Comparison of ENCODE assay signal across 21 cellular contexts in genomic region chr11:106172389-106172991, GRCh38.
DNase-seq lines count a peak whose midpoint lies in the region; ATAC-seq and TF ChIP-seq lines count a peak whose summit lies in the region.
"Had no signal": no experiment of that assay in that cellular context is flagged by ENCODE, and none has a peak within 500 bp of the region (broad histone marks: within the 10 kb centered on the region; RNA-seq: fewer than 3 reads in every experiment).

No MANE protein-coding gene starts in this region.

- no peak overlapping the region for H3K9ac ChIP-seq in trophoblast cell (ENCODE audit: low read length)

- no peaks in the 10 kb centered on the region for H3K79me1 ChIP-seq in trophoblast cell (ENCODE audit: low read length)

- H4K8ac ChIP-seq in trophoblast cell (ENCODE audit: low read depth, low read length) = no peak overlapping the region

- no peaks in the 10 kb centered on the region for H3K4me1 ChIP-seq in PC-9 (replicated peaks; ENCODE audit: insufficient read depth)
- no peaks in the 10 kb centered on the region for H3K4me1 ChIP-seq in trophoblast cell (ENCODE audit: control insufficient read depth in 1 of 2, insufficient read depth in 2 of 2, low read length in 2 of 2)
- H3K4me1 ChIP-seq: lower lobe of right lung had no signal

- WGBS in trophoblast cell (ENCODE audit: extremely low coverage, insufficient coverage, insufficient read length) = no CpG with 5 or more reads among the region's 4 CpGs

- no peak overlapping the region for H2AFZ ChIP-seq in PC-9
- no peak overlapping the region for H2AFZ ChIP-seq in trophoblast cell (ENCODE audit: insufficient read depth, low read length, poor library complexity)

- H3K9me3 ChIP-seq in PC-9 (ENCODE audit: insufficient read depth, low read depth) (no peaks in the 10 kb centered on the region), trophoblast cell (ENCODE audit: insufficient read depth, low read depth, low read length) (no peaks in the 10 kb centered on the region)

- H3K27me3 ChIP-seq in PC-9 (ENCODE audit: insufficient read depth, low read depth) (no peaks in the 10 kb centered on the region), trophoblast cell (ENCODE audit: insufficient read depth, low read length) (no peaks in the 10 kb centered on the region)
- H3K27me3 ChIP-seq: cardiac muscle cell had no signal

- no peak overlapping the region for H4K12ac ChIP-seq in trophoblast cell (ENCODE audit: low read depth, low read length)

- no peaks in the 10 kb centered on the region for H4K20me1 ChIP-seq in PC-9 (ENCODE audit: insufficient read depth)

- H2AK5ac ChIP-seq in trophoblast cell (ENCODE audit: low read length) = no peak overlapping the region

- intact Hi-C loops in PC-9 (cut with micrococcal nuclease; ENCODE audit: unreplicated experiment) = no loop called here

- H3K27ac Mint-ChIP-seq in glutamatergic neuron (ENCODE audit: unreplicated experiment) = no peak overlapping the region
- H3K27ac Mint-ChIP-seq: activated CD4-positive, alpha-beta memory T cell treated with anti-CD3 and anti-CD28 coated beads, Interleukin-2, amount 10 ng/mL, durations not matched to agents 7 days and 5 days; activated naive CD8-positive, alpha-beta T cell treated with anti-CD3 and anti-CD28 coated beads, Interleukin-2, amount 10 ng/mL, durations not matched to agents 7 days and 5 days; activated T-cell treated with anti-CD3 and anti-CD28 coated beads, Interleukin-2, amount 50 U/mL, for 24 hours; effector memory CD8-positive, alpha-beta T cell; GM23338; T-helper 1 cell treated with Interleukin-12 subunit alpha and Interleukin-12 subunit beta and Interleukin-4 antibody, amounts not matched to agents 30 μg/mL and 1 μg/mL, for 36 hours had no signal

- no peak overlapping the region for H3K4ac ChIP-seq in trophoblast cell (ENCODE audit: low read depth, low read length)

- no peaks in the 10 kb centered on the region for H3K9me2 ChIP-seq in PC-9 (ENCODE audit: insufficient read depth)

- no peaks in the 10 kb centered on the region for H3F3A ChIP-seq in PC-9 (ENCODE audit: insufficient read depth, low read depth)

- no peak for TF ChIP-seq CTCF in PC-9 (conservative IDR thresholded peaks at IDR 0.05)
- TF ChIP-seq CTCF in glutamatergic neuron (IDR thresholded peaks at IDR 0.05; ENCODE audit: partially characterized antibody, unreplicated experiment) = no peak

- H3K4me2 ChIP-seq in PC-9 = 0 out of 2 replicates have a peak overlapping the region, but pooled peaks have one; percentile 11
- H3K4me2 ChIP-seq in trophoblast cell (ENCODE audit: low read length) = no peak overlapping the region
- H3K4me2 ChIP-seq: GM23338 had no signal

- DNase-seq in LHCN-M2 (ENCODE audit: low read depth) (peak; percentile 9), PC-9 (no peak), trophoblast cell (peak; percentile 34 to 82), left lobe of liver (ENCODE audit: low spot score) (no peak), glutamatergic neuron (no peak)
- DNase-seq: activated CD4-positive, alpha-beta memory T cell treated with anti-CD3 and anti-CD28 coated beads, Interleukin-2, amount 10 ng/mL, durations not matched to agents 7 days and 5 days; activated naive CD8-positive, alpha-beta T cell treated with anti-CD3 and anti-CD28 coated beads, Interleukin-2, amount 10 ng/mL, durations not matched to agents 7 days and 5 days; activated T-cell treated with anti-CD3 and anti-CD28 coated beads, Interleukin-2, amount 50 U/mL, for 24 hours; effector memory CD8-positive, alpha-beta T cell; GDM1; lower lobe of right lung; NCI-H1105; NCI-H2227 treated with DMSO at 0.1 percent for 48 hours; WERI-Rb-1 had no signal

- H2BK12ac ChIP-seq in trophoblast cell (ENCODE audit: low read length) = no peak overlapping the region

- no peak overlapping the region for H3K18ac ChIP-seq in trophoblast cell (ENCODE audit: low read length)

- H3K79me2 ChIP-seq in PC-9 (ENCODE audit: low read depth) (no peaks in the 10 kb centered on the region), trophoblast cell (ENCODE audit: control insufficient read depth, insufficient read depth, low read length, poor library complexity) (no peaks in the 10 kb centered on the region)

- no peak overlapping the region for H2BK5ac ChIP-seq in trophoblast cell (ENCODE audit: low read depth, low read length, poor library complexity)

- no peaks in the 10 kb centered on the region for H3K9me3 Mint-ChIP-seq in glutamatergic neuron (ENCODE audit: unreplicated experiment)
- H3K9me3 Mint-ChIP-seq: activated CD4-positive, alpha-beta memory T cell treated with anti-CD3 and anti-CD28 coated beads, Interleukin-2, amount 10 ng/mL, durations not matched to agents 7 days and 5 days had no signal

- POLR2A ChIA-PET in PC-9 (lab: Charles Lee; ENCODE audit: unreplicated experiment) = no interaction called here

- H3K27me3 Mint-ChIP-seq in glutamatergic neuron (ENCODE audit: unreplicated experiment) = no peaks in the 10 kb centered on the region
- H3K27me3 Mint-ChIP-seq: activated CD4-positive, alpha-beta memory T cell treated with anti-CD3 and anti-CD28 coated beads, Interleukin-2, amount 10 ng/mL, durations not matched to agents 7 days and 5 days; activated naive CD8-positive, alpha-beta T cell treated with anti-CD3 and anti-CD28 coated beads, Interleukin-2, amount 10 ng/mL, durations not matched to agents 7 days and 5 days had no signal

- H3K36me3 Mint-ChIP-seq in glutamatergic neuron (ENCODE audit: unreplicated experiment) = peaks cover 10% of the 10 kb centered on the region
- H3K36me3 Mint-ChIP-seq: activated naive CD8-positive, alpha-beta T cell treated with anti-CD3 and anti-CD28 coated beads, Interleukin-2, amount 10 ng/mL, durations not matched to agents 7 days and 5 days had no signal

- no peaks in the 10 kb centered on the region for H3K4me1 Mint-ChIP-seq in glutamatergic neuron (ENCODE audit: low read depth, unreplicated experiment)
- H3K4me1 Mint-ChIP-seq: activated CD4-positive, alpha-beta memory T cell treated with anti-CD3 and anti-CD28 coated beads, Interleukin-2, amount 10 ng/mL, durations not matched to agents 7 days and 5 days; activated naive CD8-positive, alpha-beta T cell treated with anti-CD3 and anti-CD28 coated beads, Interleukin-2, amount 10 ng/mL, durations not matched to agents 7 days and 5 days had no signal

- ATAC-seq in esophagus mucosa = peak; percentile 79
- ATAC-seq in left lobe of liver = no peak
- ATAC-seq in HG03432 (IDR thresholded peaks at IDR 0.05; ENCODE audit: unreplicated experiment) = no peak
- ATAC-seq in GM18873 (IDR thresholded peaks at IDR 0.05; ENCODE audit: low FRiP score, unreplicated experiment) = no peak
- ATAC-seq: effector memory CD8-positive, alpha-beta T cell; GM23338; lower lobe of right lung had no signal

- H3K27ac ChIP-seq in PC-9 = no peak overlapping the region
- H3K27ac ChIP-seq in trophoblast cell (ENCODE audit: low read depth, low read length) = no peak overlapping the region
- H3K27ac ChIP-seq: cardiac muscle cell, HL-60, lower lobe of right lung, WERI-Rb-1 had no signal

- H3K14ac ChIP-seq in trophoblast cell (ENCODE audit: low read length) = no peak overlapping the region

- H3K36me3 ChIP-seq in PC-9 (ENCODE audit: low read depth) = no peaks in the 10 kb centered on the region
- no peaks in the 10 kb centered on the region for H3K36me3 ChIP-seq in trophoblast cell (ENCODE audit: control insufficient read depth in 1 of 2, insufficient read depth in 2 of 2, low read length in 2 of 2)
- H3K36me3 ChIP-seq: cardiac muscle cell, lower lobe of right lung, WERI-Rb-1 had no signal

- BruUV-seq in PC-9 (replicated peaks; lab: Mats Ljungman, UMichigan) = no TSS peak

- CTCF ChIA-PET in PC-9 (lab: Charles Lee) = no interaction called here

- no peak overlapping the region for H3K4me3 Mint-ChIP-seq in glutamatergic neuron (ENCODE audit: unreplicated experiment)
- H3K4me3 Mint-ChIP-seq: activated CD4-positive, alpha-beta memory T cell treated with anti-CD3 and anti-CD28 coated beads, Interleukin-2, amount 10 ng/mL, durations not matched to agents 7 days and 5 days; activated naive CD8-positive, alpha-beta T cell treated with anti-CD3 and anti-CD28 coated beads, Interleukin-2, amount 10 ng/mL, durations not matched to agents 7 days and 5 days; activated T-cell treated with anti-CD3 and anti-CD28 coated beads, Interleukin-2, amount 50 U/mL, for 24 hours; effector memory CD8-positive, alpha-beta T cell; GM23338; T-helper 1 cell treated with Interleukin-12 subunit alpha and Interleukin-12 subunit beta and Interleukin-4 antibody, amounts not matched to agents 30 μg/mL and 1 μg/mL, for 36 hours had no signal

- H4K91ac ChIP-seq in trophoblast cell (ENCODE audit: low read depth, low read length) = no peak overlapping the region

- no peak overlapping the region for H2BK120ac ChIP-seq in trophoblast cell (ENCODE audit: insufficient read depth, low read length, poor library complexity)

- no peak overlapping the region for H3K4me3 ChIP-seq in PC-9
- no peak overlapping the region for H3K4me3 ChIP-seq in trophoblast cell (ENCODE audit: low read depth, low read length)
- H3K4me3 ChIP-seq: cardiac muscle cell, GM23338, lower lobe of right lung had no signal

- H3K23ac ChIP-seq in trophoblast cell (ENCODE audit: low read length) = no peak overlapping the region

Comparison
In these comparisons a context has a peak if more than half of its experiments do, and no peak if none do; other contexts are left out.
1. DNase-seq: peak in LHCN-M2 (single experiment) and trophoblast cell (2 of 2); none in PC-9 (0 of 2), left lobe of liver (single experiment) and glutamatergic neuron (single experiment).